33 cellular contexts compared by ENCODE assay signal in the genomic region with DNA sequence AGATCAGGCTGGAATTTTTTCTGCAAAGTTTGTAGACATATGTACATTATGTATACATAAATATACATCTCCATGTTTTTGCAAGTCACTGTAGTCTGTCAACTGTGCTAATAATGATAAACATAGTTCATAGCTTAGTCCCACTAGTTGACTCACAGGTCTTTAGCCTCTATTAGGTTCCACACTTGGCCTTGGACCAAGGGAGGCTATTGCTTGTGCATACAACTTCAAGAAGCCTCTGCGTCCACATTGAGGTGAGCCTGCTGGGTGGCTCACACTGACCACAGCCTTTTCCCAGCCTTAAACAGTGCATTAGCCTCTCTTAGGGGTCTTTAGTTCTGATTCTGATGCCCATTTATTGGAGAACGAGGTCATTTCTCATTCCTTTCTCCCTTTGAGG.
DNase-seq lines count a peak whose midpoint lies in the region; ATAC-seq, FAIRE-seq and TF ChIP-seq lines count a peak whose summit lies in the region.
"Had no signal": no experiment of that assay in that cellular context is flagged by ENCODE, and none has a peak within 500 bp of the region (broad histone marks: within the 10 kb centered on the region; RNA-seq: fewer than 3 reads in every experiment).

No MANE protein-coding gene starts in this region.

- no peak overlapping the region for H2BK15ac ChIP-seq in IMR-90 (ENCODE audit: low read depth, low read length)

- dilution Hi-C loops in IMR-90 (cut with HindIII; ENCODE audit: low sequenced_read_pairs, unreplicated experiment): no loop called here

- no peak overlapping the region for H3K4ac ChIP-seq in IMR-90 (ENCODE audit: low read depth, low read length)

- POLR2A ChIA-PET in IMR-90 (lab: Charles Lee; ENCODE audit: unreplicated experiment): no interaction called here

- ATAC-seq in IMR-90 (ENCODE audit: low read depth): peak; percentile 11; the same call in 1 of the 2 replicates
- no peak for ATAC-seq in HG03108 (IDR thresholded peaks at IDR 0.05; ENCODE audit: unreplicated experiment)
- ATAC-seq in GM18867 (IDR thresholded peaks at IDR 0.05; ENCODE audit: unreplicated experiment): no peak
- ATAC-seq: right lobe of liver; stimulated activated naive B cell treated with anti-CD40 and anti-IgM and Interleukin-4, amounts not matched to agents 10 μg/mL and 1 μg/mL and 100 μg/mL, for 72 hours had no signal

- H4K8ac ChIP-seq in IMR-90 (ENCODE audit: low read depth in 2 of 2, low read length in 2 of 2): no peak overlapping the region

- no peak overlapping the region for H2AK9ac ChIP-seq in IMR-90 (replicated peaks; ENCODE audit: low read depth, low read length, poor library complexity)

- no peak overlapping the region for H3K18ac ChIP-seq in IMR-90 (ENCODE audit: low read depth, low read length)

- no peak overlapping the region for H3K14ac ChIP-seq in IMR-90 (replicated peaks; ENCODE audit: low read depth, low read length)

- TF ChIP-seq POLR2A in IMR-90 (IDR thresholded peaks at IDR 0.05; ENCODE audit: low read depth, low read length): no peak

- H2BK5ac ChIP-seq in IMR-90 (ENCODE audit: low read depth, low read length, poor library complexity, severe bottlenecking): no peak overlapping the region

- WGBS in IMR-90 (ENCODE audit: extremely low coverage in 2 of 2, insufficient read length in 1 of 2), 2 experiments: no CpG with 5 or more reads among the region's 2 CpGs

- no peaks in the 10 kb centered on the region for H3K9me1 ChIP-seq in IMR-90 (ENCODE audit: insufficient read depth, low read length)

- no peak overlapping the region for H2BK120ac ChIP-seq in IMR-90 (ENCODE audit: low read depth, low read length)

- H3K56ac ChIP-seq in IMR-90 (ENCODE audit: extremely low read depth, insufficient read depth, low read length): no peak overlapping the region

- H4K20me1 ChIP-seq in IMR-90 (ENCODE audit: insufficient read depth, low read length): no peaks in the 10 kb centered on the region

- H2AFZ ChIP-seq in IMR-90 (replicated peaks; ENCODE audit: low read length, poor library complexity): no peak overlapping the region

- H3K27ac ChIP-seq in IMR-90 (ENCODE audit: insufficient read depth, low read length): no peak overlapping the region
- H3K27ac ChIP-seq: 22Rv1, colonic mucosa, left ventricle myocardium inferior, neutrophil, right lobe of liver, SJSA1, suprapubic skin had no signal

- H3K79me1 ChIP-seq in IMR-90 (ENCODE audit: low read depth in 1 of 2, low read length in 2 of 2): no peaks in the 10 kb centered on the region

- H3K4me3 ChIP-seq in IMR-90 (ENCODE audit: insufficient read depth, low read depth, low read length): no peak overlapping the region
- H3K4me3 ChIP-seq in bronchial epithelial cell (ENCODE audit: low read depth, low read length): no peak overlapping the region
- H3K4me3 ChIP-seq: colonic mucosa, left ventricle myocardium inferior, right lobe of liver, SJSA1, suprapubic skin had no signal

- intact Hi-C loops in IMR-90 (cut with micrococcal nuclease): no loop called here

- DNase-seq in DMS53 (lab: John Stamatoyannopoulos, UW) (peak; percentile 18), DMS53 treated with DMSO at 0.1 percent for 48 hours (lab: John Stamatoyannopoulos, UW; ENCODE audit: unreplicated experiment) (no peak), IMR-90 (peak; percentile 74), bronchial epithelial cell (ENCODE audit: low read depth) (peak; percentile 83), renal cortical epithelial cell (ENCODE audit: low read depth) (peak; percentile 3), frontal cortex (ENCODE audit: low spot score in 2 of 2) (no peak)
- DNase-seq: activated CD4-positive, alpha-beta T cell treated with anti-CD3 and anti-CD28 coated beads, Interleukin-2, amount 50 U/mL, for 48 hours; activated naive CD4-positive, alpha-beta T cell treated with anti-CD3 and anti-CD28 coated beads, Interleukin-2, amount 50 U/mL, for 16 hours; amniotic stem cell; CD8-positive, alpha-beta memory T cell; colonic mucosa; DMS 273 treated with DMSO at 0.1 percent for 48 hours; effector CD8-positive, alpha-beta T cell; GDM1; H7; hypothalamus; KBM-7; left ventricle myocardium inferior; MV-4-11; NCI-H146; NCI-H2171 treated with DMSO at 0.1 percent for 48 hours; NCI-H526 treated with DMSO at 0.1 percent for 48 hours; right lobe of liver; stimulated activated CD4-positive, alpha-beta T cell treated with anti-CD3 and anti-CD28 coated beads, Interleukin-4, amount 100 ng/mL, for 4 hours; stimulated activated naive B cell treated with anti-CD40 and anti-IgM and Interleukin-4, amounts not matched to agents 10 μg/mL and 1 μg/mL and 100 μg/mL, for 72 hours; T-helper 1 cell had no signal

- no peak overlapping the region for H4K5ac ChIP-seq in IMR-90 (ENCODE audit: low read depth, low read length)

- in situ Hi-C loops in IMR-90 (cut with MboI; ENCODE audit: low sequenced_read_pairs): no loop called here

- no peaks in the 10 kb centered on the region for H3K27me3 ChIP-seq in IMR-90 (ENCODE audit: control insufficient read depth, insufficient read depth, low read length)
- no peaks in the 10 kb centered on the region for H3K27me3 ChIP-seq in bronchial epithelial cell (ENCODE audit: control insufficient read depth, insufficient read depth, low read length)
- H3K27me3 ChIP-seq: colonic mucosa, neutrophil, right lobe of liver, SJSA1, suprapubic skin had no signal

- no peak for TF ChIP-seq RAD21 in IMR-90 (IDR thresholded peaks at IDR 0.05; ENCODE audit: low read length)

- no peak overlapping the region for H2BK20ac ChIP-seq in IMR-90 (ENCODE audit: low read depth, low read length)

- peaks cover 2% of the 10 kb centered on the region; the same call in 1 of the 2 replicates for H3K9me3 ChIP-seq in IMR-90 (ENCODE audit: control insufficient read depth, insufficient read depth, low read length)
- H3K9me3 ChIP-seq: colonic mucosa, left ventricle myocardium inferior, neutrophil, right lobe of liver, SJSA1, suprapubic skin had no signal

- no peaks in the 10 kb centered on the region for H3K4me1 ChIP-seq in IMR-90 (ENCODE audit: control insufficient read depth, insufficient read depth, low read length)
- H3K4me1 ChIP-seq: colonic mucosa, left ventricle myocardium inferior, right lobe of liver, SJSA1, suprapubic skin had no signal

- H2AK5ac ChIP-seq in IMR-90 (ENCODE audit: low read depth, low read length): no peak overlapping the region

- FAIRE-seq in bronchial epithelial cell (lab: Jason Lieb, UNC) (no peak), frontal cortex (lab: Jason Lieb, UNC) (no peak)
- FAIRE-seq: HTR-8/SVneo had no signal

- H3K4me2 ChIP-seq in IMR-90 (ENCODE audit: low read depth, low read length): no peak overlapping the region

- no peak for TF ChIP-seq CTCF in IMR-90 (conservative IDR thresholded peaks at IDR 0.05; ENCODE audit: low read depth, low read length)
- no peak for TF ChIP-seq CTCF in bronchial epithelial cell (IDR thresholded peaks at IDR 0.05; ENCODE audit: insufficient read depth, low read length, severe bottlenecking)

- H3K36me3 ChIP-seq in IMR-90 (ENCODE audit: control insufficient read depth, insufficient read depth, low read length): no peaks in the 10 kb centered on the region
- no peaks in the 10 kb centered on the region for H3K36me3 ChIP-seq in bronchial epithelial cell (ENCODE audit: control insufficient read depth, insufficient read depth, low read length)
- H3K36me3 ChIP-seq: colonic mucosa, left ventricle myocardium inferior, neutrophil, right lobe of liver, SJSA1, suprapubic skin had no signal

- no peak overlapping the region for H3K23ac ChIP-seq in IMR-90 (ENCODE audit: low read depth, low read length)

- no peak overlapping the region for H3K9ac ChIP-seq in IMR-90 (ENCODE audit: low read depth, low read length)

- no peak overlapping the region for H4K91ac ChIP-seq in IMR-90 (ENCODE audit: insufficient read depth, low read depth, low read length)

- no TSS peak for BruUV-seq in IMR-90 (replicated peaks; lab: Mats Ljungman, UMichigan)

- CTCF ChIA-PET in IMR-90 (lab: Yijun Ruan, JAX): no interaction called here

TF ChIP-seq in IMR-90, 13 proteins besides CTCF, POLR2A, EP300 and RAD21:
- TF ChIP-seq NFE2L2 (IDR thresholded peaks at IDR 0.05; ENCODE audit: low read depth, low read length): peak; percentile 37; the same call in 1 of the 2 replicates
- TF ChIP-seq MXI1 (IDR thresholded peaks at IDR 0.05; ENCODE audit: borderline replicate concordance, low read depth, low read length): no peak
- TF ChIP-seq, protein P1, sequence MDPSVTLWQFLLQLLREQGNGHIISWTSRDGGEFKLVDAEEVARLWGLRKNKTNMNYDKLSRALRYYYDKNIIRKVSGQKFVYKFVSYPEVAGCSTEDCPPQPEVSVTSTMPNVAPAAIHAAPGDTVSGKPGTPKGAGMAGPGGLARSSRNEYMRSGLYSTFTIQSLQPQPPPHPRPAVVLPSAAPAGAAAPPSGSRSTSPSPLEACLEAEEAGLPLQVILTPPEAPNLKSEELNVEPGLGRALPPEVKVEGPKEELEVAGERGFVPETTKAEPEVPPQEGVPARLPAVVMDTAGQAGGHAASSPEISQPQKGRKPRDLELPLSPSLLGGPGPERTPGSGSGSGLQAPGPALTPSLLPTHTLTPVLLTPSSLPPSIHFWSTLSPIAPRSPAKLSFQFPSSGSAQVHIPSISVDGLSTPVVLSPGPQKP (IDR thresholded peaks at IDR 0.05; ENCODE audit: borderline replicate concordance, low read depth, low read length): no peak

Comparison
In these comparisons a context has a peak if more than half of its experiments do, and no peak if none do; other contexts are left out.
1. DNase-seq: peak in DMS53 (single experiment), IMR-90 (single experiment), bronchial epithelial cell (single experiment) and renal cortical epithelial cell (single experiment); none in DMS53 treated with DMSO at 0.1 percent for 48 hours (single experiment) and frontal cortex (0 of 2).